ENCODE assay signal across 20 cellular contexts in the genomic region with DNA sequence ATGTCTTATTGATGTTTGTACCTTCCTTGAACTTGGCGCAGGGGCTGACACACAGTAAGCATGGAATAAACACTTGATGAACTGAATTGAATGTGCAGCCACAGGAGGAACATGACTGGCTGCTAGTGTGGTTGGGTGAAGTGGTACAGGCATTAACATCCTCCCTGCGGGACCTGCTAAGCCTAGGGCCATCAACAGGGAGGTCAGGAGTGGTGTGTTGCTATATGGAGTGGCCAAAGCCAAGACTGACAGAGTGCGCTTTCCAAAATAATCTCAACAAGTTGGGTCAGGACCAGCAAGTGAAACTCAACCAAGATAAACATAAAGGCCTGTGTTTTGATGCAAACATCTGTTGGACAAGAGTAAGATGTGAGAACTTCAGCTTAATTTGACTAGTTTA.
DNase-seq lines count a peak whose midpoint lies in the region; ATAC-seq, FAIRE-seq and TF ChIP-seq lines count a peak whose summit lies in the region.
"Had no signal": no experiment of that assay in that cellular context is flagged by ENCODE, and none has a peak within 500 bp of the region (broad histone marks: within the 10 kb centered on the region; RNA-seq: fewer than 3 reads in every experiment).

No MANE protein-coding gene starts in this region.

- H3K79me2 ChIP-seq in GM12878 (ENCODE audit: control insufficient read depth, insufficient read depth, low read length) = no peaks in the 10 kb centered on the region

- no peaks in the 10 kb centered on the region for H3K27me3 ChIP-seq in GM12878 (replicated peaks in 1 of 2; ENCODE audit: control insufficient read depth in 2 of 2, insufficient read depth in 2 of 2, low read length in 1 of 2)
- H3K27me3 ChIP-seq: BLaER1 treated with 17β-estradiol and CSF1 and Interleukin-3, amounts not matched to agents 10 nM and 100 nM had no signal

- no peaks in the 10 kb centered on the region for H3K4me1 ChIP-seq in GM12878 (ENCODE audit: control insufficient read depth, insufficient read depth, low read length)

- H3K9me3 ChIP-seq in GM12878 (replicated peaks; ENCODE audit: control insufficient read depth, insufficient read depth, low read length) = no peaks in the 10 kb centered on the region

- intact Hi-C loops in GM12878 (cut with micrococcal nuclease; ENCODE audit: unreplicated experiment) = no loop called here
- intact Hi-C loops in activated naive CD4-positive, alpha-beta T cell treated with anti-CD3 and anti-CD28 coated beads for 36 hours (cut with micrococcal nuclease) = no loop called here

- no peak for TF ChIP-seq CTCF in GM12878 (IDR thresholded peaks at IDR 0.05 in 2 of 3, conservative IDR thresholded peaks at IDR 0.05 in 1 of 3; ENCODE audit: control insufficient read depth in 2 of 3, extremely low read depth in 1 of 3, insufficient read depth in 1 of 3, low read depth in 3 of 3, low read length in 3 of 3)

- TF ChIP-seq POLR2A in GM12878 (IDR thresholded peaks at IDR 0.05; ENCODE audit: low read depth, low read length) = no peak

- H3K9me3 Mint-ChIP-seq in activated CD8-positive, alpha-beta memory T cell treated with anti-CD3 and anti-CD28 coated beads, Interleukin-2, amount 10 ng/mL, durations not matched to agents 7 days and 5 days (ENCODE audit: low read depth) = no peaks in the 10 kb centered on the region
- no peaks in the 10 kb centered on the region for H3K9me3 Mint-ChIP-seq in memory B cell
- no peaks in the 10 kb centered on the region for H3K9me3 Mint-ChIP-seq in activated naive CD4-positive, alpha-beta T cell treated with anti-CD3 and anti-CD28 coated beads for 36 hours
- H3K9me3 Mint-ChIP-seq: CD8-positive, alpha-beta memory T cell; IgD-negative memory B cell had no signal

- no peak overlapping the region for H3K4me2 ChIP-seq in GM12878 (ENCODE audit: control insufficient read depth, insufficient read depth)
- H3K4me2 ChIP-seq: BLaER1 treated with 17β-estradiol and CSF1 and Interleukin-3, amounts not matched to agents 10 nM and 100 nM had no signal

- TF ChIP-seq EP300 in GM12878 (IDR thresholded peaks at IDR 0.05; ENCODE audit: borderline replicate concordance in 1 of 2, control insufficient read depth in 1 of 2, low read depth in 2 of 2, low read length in 2 of 2) = no peak

- H3K27ac Mint-ChIP-seq in activated CD8-positive, alpha-beta memory T cell treated with anti-CD3 and anti-CD28 coated beads, Interleukin-2, amount 10 ng/mL, durations not matched to agents 7 days and 5 days = no peak overlapping the region
- peak overlapping the region; percentile 72 for H3K27ac Mint-ChIP-seq in memory B cell
- H3K27ac Mint-ChIP-seq in activated naive CD4-positive, alpha-beta T cell treated with anti-CD3 and anti-CD28 coated beads for 36 hours = no peak overlapping the region
- H3K27ac Mint-ChIP-seq: CD8-positive, alpha-beta memory T cell had no signal

- H3K36me3 Mint-ChIP-seq in activated CD8-positive, alpha-beta memory T cell treated with anti-CD3 and anti-CD28 coated beads, Interleukin-2, amount 10 ng/mL, durations not matched to agents 7 days and 5 days = no peaks in the 10 kb centered on the region
- peaks cover 29% of the 10 kb centered on the region for H3K36me3 Mint-ChIP-seq in memory B cell
- no peaks in the 10 kb centered on the region for H3K36me3 Mint-ChIP-seq in activated naive CD4-positive, alpha-beta T cell treated with anti-CD3 and anti-CD28 coated beads for 36 hours (ENCODE audit: low read depth)
- H3K36me3 Mint-ChIP-seq: CD8-positive, alpha-beta memory T cell had no signal

- peaks cover 10% of the 10 kb centered on the region for H3K27me3 Mint-ChIP-seq in activated CD8-positive, alpha-beta memory T cell treated with anti-CD3 and anti-CD28 coated beads, Interleukin-2, amount 10 ng/mL, durations not matched to agents 7 days and 5 days
- H3K27me3 Mint-ChIP-seq in memory B cell = no peaks in the 10 kb centered on the region
- no peaks in the 10 kb centered on the region for H3K27me3 Mint-ChIP-seq in activated naive CD4-positive, alpha-beta T cell treated with anti-CD3 and anti-CD28 coated beads for 36 hours (ENCODE audit: low read depth)
- H3K27me3 Mint-ChIP-seq: IgD-negative memory B cell had no signal

- ATAC-seq in activated CD8-positive, alpha-beta memory T cell treated with anti-CD3 and anti-CD28 coated beads, Interleukin-2, amount 10 ng/mL, durations not matched to agents 7 days and 5 days = no peak
- ATAC-seq in GM12878 (no peak), memory B cell (ENCODE audit: low read depth) (no peak), HG03442 (IDR thresholded peaks at IDR 0.05; ENCODE audit: unreplicated experiment) (no peak)

- H3K36me3 ChIP-seq in GM12878 (ENCODE audit: control insufficient read depth in 2 of 2, insufficient read depth in 2 of 2, low read length in 1 of 2) = peaks cover 19 to 33% of the 10 kb centered on the region in 2 experiments

- SMC1A ChIA-PET in GM12878 (lab: Charles Lee; ENCODE audit: uncharacterized antibody, unreplicated experiment) = no interaction called here

- no peaks in the 10 kb centered on the region for H3K4me1 Mint-ChIP-seq in activated CD8-positive, alpha-beta memory T cell treated with anti-CD3 and anti-CD28 coated beads, Interleukin-2, amount 10 ng/mL, durations not matched to agents 7 days and 5 days
- peaks cover 2% of the 10 kb centered on the region for H3K4me1 Mint-ChIP-seq in memory B cell
- H3K4me1 Mint-ChIP-seq in activated naive CD4-positive, alpha-beta T cell treated with anti-CD3 and anti-CD28 coated beads for 36 hours (ENCODE audit: low read depth) = no peaks in the 10 kb centered on the region
- H3K4me1 Mint-ChIP-seq: CD8-positive, alpha-beta memory T cell; IgD-negative memory B cell had no signal

- FAIRE-seq in GM12878 (lab: Jason Lieb, UNC) = no peak

- in situ Hi-C loops in GM12878 (cut with MboI) = no loop called here

- H3K4me3 Mint-ChIP-seq in activated CD8-positive, alpha-beta memory T cell treated with anti-CD3 and anti-CD28 coated beads, Interleukin-2, amount 10 ng/mL, durations not matched to agents 7 days and 5 days = no peak overlapping the region
- no peak overlapping the region for H3K4me3 Mint-ChIP-seq in memory B cell
- H3K4me3 Mint-ChIP-seq in activated naive CD4-positive, alpha-beta T cell treated with anti-CD3 and anti-CD28 coated beads for 36 hours = no peak overlapping the region
- H3K4me3 Mint-ChIP-seq: CD8-positive, alpha-beta memory T cell; IgD-negative memory B cell had no signal

- TF ChIP-seq RAD21 in GM12878 (IDR thresholded peaks at IDR 0.05; ENCODE audit: insufficient read depth, low read depth, low read length) = no peak

- H3K4me3 ChIP-seq in GM12878 = no peak overlapping the region
- H3K4me3 ChIP-seq: BLaER1 treated with 17β-estradiol and CSF1 and Interleukin-3, amounts not matched to agents 10 nM and 100 nM had no signal

- CTCF ChIA-PET in activated CD8-positive, alpha-beta memory T cell treated with anti-CD3 and anti-CD28 coated beads, Interleukin-2, amount 10 ng/mL, durations not matched to agents 7 days and 5 days (lab: Charles Lee) = no interaction called here
- CTCF ChIA-PET in GM12878 (lab: Yijun Ruan, JAX) = no interaction called here
- CTCF ChIA-PET in activated naive CD4-positive, alpha-beta T cell treated with anti-CD3 and anti-CD28 coated beads for 36 hours (lab: Charles Lee) = no interaction called here

- RAD21 ChIA-PET in GM12878 (lab: Charles Lee; ENCODE audit: unreplicated experiment) = no interaction called here

- BruUV-seq in GM12878 (replicated peaks; lab: Mats Ljungman, UMichigan) = TSS peak; percentile 50

- H2AFZ ChIP-seq in GM12878 (ENCODE audit: control insufficient read depth, low read depth, low read length) = no peak overlapping the region

- POLR2A ChIA-PET in GM12878 (lab: Charles Lee) = no interaction called here

- H3K27ac ChIP-seq in GM12878 (ENCODE audit: control insufficient read depth, insufficient read depth) = no peak overlapping the region
- H3K27ac ChIP-seq: 22Rv1; BLaER1 treated with 17β-estradiol and CSF1 and Interleukin-3, amounts not matched to agents 10 nM and 100 nM had no signal

- no peak overlapping the region for H3K9ac ChIP-seq in GM12878 (ENCODE audit: control insufficient read depth, insufficient read depth, low read length)
- H3K9ac ChIP-seq: BLaER1 treated with 17β-estradiol and CSF1 and Interleukin-3, amounts not matched to agents 10 nM and 100 nM had no signal

- no peaks in the 10 kb centered on the region for H4K20me1 ChIP-seq in GM12878 (ENCODE audit: control insufficient read depth, insufficient read depth)

- DNase-seq in activated CD8-positive, alpha-beta memory T cell treated with anti-CD3 and anti-CD28 coated beads, Interleukin-2, amount 10 ng/mL, durations not matched to agents 7 days and 5 days = peak; percentile 22
- DNase-seq in activated CD8-positive, alpha-beta memory T cell treated with anti-CD3 and anti-CD28 coated beads, Interleukin-2, amount 50 U/mL, for 48 hours = no peak
- DNase-seq in GM12878 (ENCODE audit: low read depth, low spot score) (no peak), memory B cell (ENCODE audit: low spot score in 2 of 2) (no peak), ureter (ENCODE audit: low spot score) (peak; percentile 3)
- DNase-seq in activated naive CD4-positive, alpha-beta T cell treated with anti-CD3 and anti-CD28 coated beads for 36 hours = no peak
- no peak for DNase-seq in activated naive CD4-positive, alpha-beta T cell treated with anti-CD3 and anti-CD28 coated beads, Interleukin-2, amount 50 U/mL, for 16 hours
- DNase-seq: ACHN; CD8-positive, alpha-beta memory T cell; EL; GF-D8; NCI-H1694; NCI-H2081; NCI-H446; NCI-H526; SHP77 had no signal

- WGBS in GM12878 (ENCODE audit: insufficient coverage, insufficient replicate concordance, low lambda C conversion rate, missing lambda C conversion rate) = 98% methylated on average over 3 of the region's 3 CpGs

TF ChIP-seq in GM12878, 131 proteins besides CTCF, POLR2A, EP300 and RAD21 (continues in another document):
- TF ChIP-seq PAX8 (IDR thresholded peaks at IDR 0.05) = no peak
- no peak for TF ChIP-seq TAF1 (IDR thresholded peaks at IDR 0.05; ENCODE audit: borderline replicate concordance, low read depth, low read length)
- TF ChIP-seq, protein P1, sequence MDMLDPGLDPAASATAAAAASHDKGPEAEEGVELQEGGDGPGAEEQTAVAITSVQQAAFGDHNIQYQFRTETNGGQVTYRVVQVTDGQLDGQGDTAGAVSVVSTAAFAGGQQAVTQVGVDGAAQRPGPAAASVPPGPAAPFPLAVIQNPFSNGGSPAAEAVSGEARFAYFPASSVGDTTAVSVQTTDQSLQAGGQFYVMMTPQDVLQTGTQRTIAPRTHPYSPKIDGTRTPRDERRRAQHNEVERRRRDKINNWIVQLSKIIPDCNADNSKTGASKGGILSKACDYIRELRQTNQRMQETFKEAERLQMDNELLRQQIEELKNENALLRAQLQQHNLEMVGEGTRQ (IDR thresholded peaks at IDR 0.05; ENCODE audit: borderline replicate concordance, low read depth, low read length) = no peak

Comparison
In these comparisons a context has a peak if more than half of its experiments do, and no peak if none do; other contexts are left out.
1. DNase-seq: peak in activated CD8-positive, alpha-beta memory T cell treated with anti-CD3 and anti-CD28 coated beads, Interleukin-2, amount 10 ng/mL, durations not matched to agents 7 days and 5 days (single experiment) and ureter (single experiment); none in activated CD8-positive, alpha-beta memory T cell treated with anti-CD3 and anti-CD28 coated beads, Interleukin-2, amount 50 U/mL, for 48 hours (single experiment), GM12878 (single experiment), memory B cell (0 of 2), activated naive CD4-positive, alpha-beta T cell treated with anti-CD3 and anti-CD28 coated beads for 36 hours (single experiment) and activated naive CD4-positive, alpha-beta T cell treated with anti-CD3 and anti-CD28 coated beads, Interleukin-2, amount 50 U/mL, for 16 hours (single experiment).